Comparison of ENCODE assay signal across 9 cellular contexts in the genomic region with DNA sequence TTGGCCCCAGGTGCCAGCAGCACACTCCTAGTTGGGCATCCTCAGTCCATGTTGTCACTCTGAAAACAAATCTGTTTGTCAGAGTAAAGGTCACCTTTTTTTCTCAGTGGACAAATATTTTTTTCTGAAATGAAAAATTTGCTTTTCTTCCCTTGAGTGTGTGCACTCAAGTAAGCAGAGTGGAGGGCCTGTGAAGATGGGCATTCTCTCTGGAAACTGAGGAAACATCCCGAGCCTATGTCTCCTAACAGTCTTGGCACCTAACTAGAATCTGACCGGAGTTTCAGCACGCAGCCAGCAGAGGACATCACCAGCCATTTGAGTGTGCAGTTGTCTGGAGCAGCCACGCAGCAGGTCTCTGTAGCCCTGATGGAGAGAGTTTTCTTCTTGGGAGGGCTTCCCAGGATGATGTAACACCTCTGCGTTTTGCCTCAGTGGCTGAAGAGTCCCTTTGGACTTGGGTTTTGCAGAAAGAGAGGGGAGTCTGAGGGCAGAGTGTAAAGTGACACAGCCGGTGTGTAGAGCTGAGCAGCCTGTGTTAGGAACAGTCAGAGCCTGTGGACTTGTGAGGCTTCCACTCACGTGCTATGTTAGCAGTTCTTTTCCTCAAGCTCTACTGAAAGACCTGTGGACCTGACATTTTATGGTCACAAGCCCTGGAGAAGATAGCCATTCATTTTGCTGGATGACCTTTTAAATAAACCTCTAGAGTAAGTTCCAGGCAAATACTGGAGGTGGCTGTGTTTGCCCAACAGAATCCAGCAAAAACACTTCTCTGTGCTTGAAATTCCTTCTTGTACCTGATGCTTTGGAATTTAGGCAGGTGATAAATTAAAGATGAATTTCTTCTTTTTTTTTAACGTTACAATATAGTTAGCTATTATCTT. TPM values are rescaled to one million over a fixed set of nuclear protein-coding genes. Genes with fewer than 3 reads are reported as not detected.
DNase-seq lines count a peak whose midpoint lies in the region; ATAC-seq, FAIRE-seq and TF ChIP-seq lines count a peak whose summit lies in the region.
"Had no signal": no experiment of that assay in that cellular context is flagged by ENCODE, and none has a peak within 500 bp of the region (broad histone marks: within the 10 kb centered on the region; RNA-seq: fewer than 3 reads in every experiment).

No MANE protein-coding gene starts in this region.

- H3K4me3 ChIP-seq in cardiac fibroblast (replicated peaks in 1 of 2; ENCODE audit: low read depth in 2 of 2, low read length in 2 of 2) (no peak overlapping the region), kidney (ENCODE audit: low read length in 2 of 2) (no peak overlapping the region), Karpas-422 (ENCODE audit: low read length) (no peak overlapping the region)
- H3K4me3 ChIP-seq: tibial nerve had no signal

- no peaks in the 10 kb centered on the region for H4K20me1 ChIP-seq in Karpas-422 (ENCODE audit: insufficient read depth, low read depth, low read length)

- H3K9me3 ChIP-seq in kidney (ENCODE audit: control insufficient read depth in 1 of 2, low read length in 2 of 2): no peaks in the 10 kb centered on the region
- no peaks in the 10 kb centered on the region for H3K9me3 ChIP-seq in Karpas-422 (ENCODE audit: low read length)
- H3K9me3 ChIP-seq: tibial nerve had no signal

- H3K9ac ChIP-seq in kidney (ENCODE audit: low read length in 2 of 2) (no peak overlapping the region), Karpas-422 (ENCODE audit: low read length) (no peak overlapping the region)

- H3K79me2 ChIP-seq in Karpas-422 (ENCODE audit: low read length): peaks cover 28% of the 10 kb centered on the region

- FAIRE-seq in kidney (lab: Jason Lieb, UNC): no peak

- peak; percentile 11 for TF ChIP-seq CTCF in cardiac fibroblast (IDR thresholded peaks at IDR 0.05; ENCODE audit: low read depth, low read length)
- peak; percentile 13 for TF ChIP-seq CTCF in kidney (IDR thresholded peaks at IDR 0.05; ENCODE audit: borderline replicate concordance, extremely low read depth, insufficient read depth)

- H3K27me3 ChIP-seq in Karpas-422 (ENCODE audit: low read length): no peaks in the 10 kb centered on the region
- H3K27me3 ChIP-seq: tibial nerve had no signal

- no peak overlapping the region for H3K27ac ChIP-seq in kidney (ENCODE audit: low read depth in 2 of 2, low read length in 2 of 2)
- H3K27ac ChIP-seq in Karpas-422 (ENCODE audit: low read length): no peak overlapping the region; the same call in 1 of the 2 replicates

- H3K4me1 ChIP-seq in kidney (ENCODE audit: control insufficient read depth in 1 of 2, insufficient read depth in 1 of 2, low read depth in 1 of 2, low read length in 2 of 2) (peaks cover 19 to 25% of the 10 kb centered on the region in 2 donors), Karpas-422 (ENCODE audit: low read length) (peaks cover 2% of the 10 kb centered on the region; the same call in 1 of the 2 replicates)

- no peaks in the 10 kb centered on the region for H3K9me2 ChIP-seq in Karpas-422 (replicated peaks; ENCODE audit: insufficient read depth, low read length)

- no peak overlapping the region for H3K4me2 ChIP-seq in Karpas-422 (ENCODE audit: low read depth, low read length, poor library complexity, severe bottlenecking)

- intact Hi-C loops in kidney (cut with DNase I): no loop called here

- H2AFZ ChIP-seq in Karpas-422 (ENCODE audit: low read length): no peak overlapping the region

- H3K36me3 ChIP-seq in kidney (ENCODE audit: control insufficient read depth in 1 of 2, insufficient read depth in 2 of 2, low read length in 2 of 2) (no peaks in the 10 kb centered on the region), Karpas-422 (ENCODE audit: insufficient read depth, low read length) (no peaks in the 10 kb centered on the region)
- H3K36me3 ChIP-seq: tibial nerve had no signal

- DNase-seq in HuH-7 (ENCODE audit: low spot score) (peak; percentile 42), cardiac fibroblast (ENCODE audit: low read depth in 2 of 2) (peak in 1 of 2 donors; percentile 48), kidney (no peak), superior temporal gyrus (ENCODE audit: extremely low spot score) (peak; percentile 82), Karpas-422 (no peak)

- ATAC-seq in HG02884 (IDR thresholded peaks at IDR 0.05; ENCODE audit: unreplicated experiment): no peak
- no peak for ATAC-seq in HG03342 (IDR thresholded peaks at IDR 0.05; ENCODE audit: unreplicated experiment)
- ATAC-seq in HG03442 (IDR thresholded peaks at IDR 0.05; ENCODE audit: unreplicated experiment): no peak

RNA-seq across cellular contexts. Expression of a gene that starts 51.6 kb away (rescaled TPM):
- total RNA-seq in kidney: 123 TPM
- 13.3 TPM for polyA plus RNA-seq in kidney (ENCODE audit: insufficient read depth, low read depth, low replicate concordance)
- 28.3 and 43.6 TPM in 2 replicates for total RNA-seq in Karpas-422 (2014; rRNA removed; shearing (Covaris generic); ENCODE audit: low replicate concordance)

Comparison
In these comparisons a context has a peak if more than half of its experiments do, and no peak if none do; other contexts are left out.
1. DNase-seq: peak in HuH-7 (single experiment) and superior temporal gyrus (single experiment); none in kidney (single experiment) and Karpas-422 (single experiment).